Comparison of ENCODE assay signal across 13 cellular contexts in the genomic region with DNA sequence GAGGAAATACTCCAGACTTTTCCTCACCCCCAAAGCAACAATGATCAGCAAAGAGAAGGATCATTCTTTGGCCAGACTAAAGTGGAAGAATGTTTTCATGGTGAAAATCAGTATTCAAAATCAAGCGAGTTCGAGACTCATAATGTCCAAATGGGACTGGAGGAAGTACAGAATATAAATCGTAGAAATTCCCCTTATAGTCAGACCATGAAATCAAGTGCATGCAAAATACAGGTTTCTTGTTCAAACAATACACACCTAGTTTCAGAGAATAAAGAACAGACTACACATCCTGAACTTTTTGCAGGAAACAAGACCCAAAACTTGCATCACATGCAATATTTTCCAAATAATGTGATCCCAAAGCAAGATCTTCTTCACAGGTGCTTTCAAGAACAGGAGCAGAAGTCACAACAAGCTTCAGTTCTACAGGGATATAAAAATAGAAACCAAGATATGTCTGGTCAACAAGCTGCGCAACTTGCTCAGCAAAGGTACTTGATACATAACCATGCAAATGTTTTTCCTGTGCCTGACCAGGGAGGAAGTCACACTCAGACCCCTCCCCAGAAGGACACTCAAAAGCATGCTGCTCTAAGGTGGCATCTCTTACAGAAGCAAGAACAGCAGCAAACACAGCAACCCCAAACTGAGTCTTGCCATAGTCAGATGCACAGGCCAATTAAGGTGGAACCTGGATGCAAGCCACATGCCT.
DNase-seq lines count a peak whose midpoint lies in the region; ATAC-seq and TF ChIP-seq lines count a peak whose summit lies in the region.
"Had no signal": no experiment of that assay in that cellular context is flagged by ENCODE, and none has a peak within 500 bp of the region (broad histone marks: within the 10 kb centered on the region; RNA-seq: fewer than 3 reads in every experiment).

No MANE protein-coding gene starts in this region.

- H3K4me1 ChIP-seq in gastroesophageal sphincter, result peaks cover 0 to 4% (median 0%) of the 10 kb centered on the region in 3 donors

- TF ChIP-seq CTCF in activated B cell treated with CpG ODN at 0.5 μM for 24 hours (IDR thresholded peaks at IDR 0.05), result no peak
- TF ChIP-seq CTCF in gastroesophageal sphincter (IDR thresholded peaks at IDR 0.05), result no peak

- peaks cover 0 to 33% of the 10 kb centered on the region in 2 donors for H3K36me3 ChIP-seq in gastroesophageal sphincter
- H3K36me3 ChIP-seq: HAP-1 had no signal

- ATAC-seq in GM18505 (IDR thresholded peaks at IDR 0.05; ENCODE audit: unreplicated experiment), result peak; percentile 80
- ATAC-seq in GM19452 (IDR thresholded peaks at IDR 0.05; ENCODE audit: unreplicated experiment), result peak; percentile 87
- peak; percentile 79 for ATAC-seq in HG02981 (IDR thresholded peaks at IDR 0.05; ENCODE audit: unreplicated experiment)
- peak; percentile 68 for ATAC-seq in activated B cell treated with CpG ODN at 0.5 μM for 24 hours (ENCODE audit: low read depth)
- no peak for ATAC-seq in gastroesophageal sphincter

- 93 to 100% methylated on average over 2 to 4 of the region's 4 CpGs for WGBS in gastroesophageal sphincter (ENCODE audit: low coverage in 1 of 2), 2 donors

- peak overlapping the region; percentile 46 for H3K4me3 Mint-ChIP-seq in activated B cell treated with CpG ODN at 0.5 μM for 24 hours
- H3K4me3 Mint-ChIP-seq: nephron had no signal

- no peaks in the 10 kb centered on the region for H3K9me3 Mint-ChIP-seq in activated B cell treated with CpG ODN at 0.5 μM for 24 hours

- no peaks in the 10 kb centered on the region for H3K27me3 ChIP-seq in gastroesophageal sphincter
- H3K27me3 ChIP-seq: heart left ventricle, vagina had no signal

- H3K27ac Mint-ChIP-seq in activated B cell treated with CpG ODN at 0.5 μM for 24 hours, result peak overlapping the region; percentile 73

- DNase-seq in activated B cell treated with CpG ODN at 0.5 μM for 24 hours, result no peak
- DNase-seq in NCI-H1417 (lab: John Stamatoyannopoulos, UW), result no peak
- DNase-seq in RKO (ENCODE audit: low spot score), result no peak
- DNase-seq in Ammon's horn (ENCODE audit: low spot score), result no peak
- DNase-seq: Calu3, heart left ventricle had no signal

- POLR2A ChIA-PET in activated B cell treated with CpG ODN at 0.5 μM for 24 hours (lab: Charles Lee), result no interaction called here

- TF ChIP-seq POLR2A in GM18505 (IDR thresholded peaks at IDR 0.05; ENCODE audit: borderline replicate concordance, extremely low read depth, insufficient read depth, insufficient read length) (peak; percentile 32), gastroesophageal sphincter (IDR thresholded peaks at IDR 0.05) (no peak)

- TF ChIP-seq EP300 in gastroesophageal sphincter (IDR thresholded peaks at IDR 0.05), result no peak

- H3K9me3 ChIP-seq in gastroesophageal sphincter, result no peaks in the 10 kb centered on the region
- H3K9me3 ChIP-seq: HAP-1, heart left ventricle, vagina had no signal

- no peaks in the 10 kb centered on the region for H3K27me3 Mint-ChIP-seq in activated B cell treated with CpG ODN at 0.5 μM for 24 hours

- H3K4me3 ChIP-seq in gastroesophageal sphincter, result no peak overlapping the region
- H3K4me3 ChIP-seq: HAP-1, heart left ventricle, vagina had no signal

- CTCF ChIA-PET in activated B cell treated with CpG ODN at 0.5 μM for 24 hours (lab: Charles Lee), result no interaction called here

- H3K4me1 Mint-ChIP-seq in activated B cell treated with CpG ODN at 0.5 μM for 24 hours, result peaks cover 65% of the 10 kb centered on the region

- H3K36me3 Mint-ChIP-seq in activated B cell treated with CpG ODN at 0.5 μM for 24 hours (ENCODE audit: low read depth), result peaks cover 63% of the 10 kb centered on the region

- intact Hi-C loops in activated B cell treated with CpG ODN at 0.5 μM for 24 hours (cut with micrococcal nuclease), result loop anchor here (2.0 to 5.0 kb wide), 2 partner anchors 44 to 92 kb away; no protein-coding TSS in a partner anchor

- no peak overlapping the region for H3K27ac ChIP-seq in gastroesophageal sphincter
- H3K27ac ChIP-seq: heart left ventricle, vagina had no signal
